ENCODE assay signal across 26 cellular contexts in genomic region chr3:5774337-5774736, GRCh38.
"Had no signal": no experiment of that assay in that cellular context is flagged by ENCODE, and none has a peak within 500 bp of the region (broad histone marks: within the 10 kb centered on the region; RNA-seq: fewer than 3 reads in every experiment).

No MANE protein-coding gene starts in this region.

- H2AFZ ChIP-seq: hepatocyte had no signal

- H3K36me3 Mint-ChIP-seq: immature natural killer cell, mesothelial cell of epicardium, naive B cell had no signal

- H3K4me3 Mint-ChIP-seq: dendritic cell treated with granulocyte-macrophage colony-stimulating factor and Interleukin-4, amounts not matched to agents 40 ng/mL and 50 ng/mL, for 4 days; effector memory CD8-positive, alpha-beta T cell; endodermal cell; immature natural killer cell; mesothelial cell of epicardium; naive B cell had no signal

- DNase-seq: colonic mucosa; cortex of kidney; effector CD8-positive, alpha-beta T cell; effector memory CD8-positive, alpha-beta T cell; endodermal cell; foreskin keratinocyte; heart left ventricle; hypothalamus; immature natural killer cell; islet precursor cell; kidney; kidney glomerular epithelial cell; left colon; left ventricle myocardium superior; lower lobe of right lung; mesenchymal stem cell; mucosa of descending colon; naive B cell had no signal

- H3K27ac ChIP-seq: colonic mucosa, epithelial cell of prostate, esophagus muscularis mucosa, foreskin keratinocyte, gastroesophageal sphincter, heart left ventricle, hepatocyte, lower lobe of right lung had no signal

- FAIRE-seq: frontal cortex, kidney had no signal

- H3K9me3 ChIP-seq: colonic mucosa, esophagus muscularis mucosa, gastroesophageal sphincter, lower lobe of right lung, mucosa of descending colon had no signal

- H3K27me3 ChIP-seq: colonic mucosa, esophagus muscularis mucosa, foreskin keratinocyte, gastroesophageal sphincter, heart left ventricle, hepatocyte had no signal

- H3K27me3 Mint-ChIP-seq: dendritic cell treated with granulocyte-macrophage colony-stimulating factor and Interleukin-4, amounts not matched to agents 40 ng/mL and 50 ng/mL, for 4 days; effector memory CD8-positive, alpha-beta T cell; naive B cell had no signal

- H3K79me2 ChIP-seq: hepatocyte had no signal

- H3K9me3 Mint-ChIP-seq: dendritic cell treated with granulocyte-macrophage colony-stimulating factor and Interleukin-4, amounts not matched to agents 40 ng/mL and 50 ng/mL, for 4 days had no signal

- H3K36me3 ChIP-seq: colonic mucosa, esophagus muscularis mucosa, gastroesophageal sphincter, heart left ventricle, lower lobe of right lung had no signal

- H3K4me2 ChIP-seq: hepatocyte had no signal

- H3K4me1 ChIP-seq: colonic mucosa, esophagus muscularis mucosa, foreskin keratinocyte, gastroesophageal sphincter, heart left ventricle, lower lobe of right lung had no signal

- H3K4me1 Mint-ChIP-seq: endodermal cell, mesothelial cell of epicardium had no signal

- H3K4me3 ChIP-seq: colonic mucosa, esophagus muscularis mucosa, gastroesophageal sphincter, heart left ventricle, hepatocyte, lower lobe of right lung, mucosa of descending colon had no signal

- H3K27ac Mint-ChIP-seq: dendritic cell treated with granulocyte-macrophage colony-stimulating factor and Interleukin-4, amounts not matched to agents 40 ng/mL and 50 ng/mL, for 4 days; effector memory CD8-positive, alpha-beta T cell; endodermal cell; immature natural killer cell; mesothelial cell of epicardium had no signal

- ATAC-seq: effector memory CD8-positive, alpha-beta T cell; foreskin keratinocyte; gastroesophageal sphincter; heart left ventricle; left colon; left lobe of liver; left ventricle myocardium superior; lower lobe of right lung; mucosa of descending colon had no signal
